Comparison of ENCODE assay signal across 12 cellular contexts in genomic region chr19:13011653-13012389, GRCh38. TPM values are rescaled to one million over a fixed set of nuclear protein-coding genes. Genes with fewer than 3 reads are reported as not detected.
A peak's percentile ranks its signal among the peaks of the same experiment; 100 is the strongest.
DNase-seq lines count a peak whose midpoint lies in the region; ATAC-seq and TF ChIP-seq lines count a peak whose summit lies in the region.
"Had no signal": no experiment of that assay in that cellular context is flagged by ENCODE, and none has a peak within 500 bp of the region (broad histone marks: within the 10 kb centered on the region; RNA-seq: fewer than 3 reads in every experiment).

No MANE protein-coding gene starts in this region.

- H3K9me3 ChIP-seq in stomach = no peaks in the 10 kb centered on the region

- POLR2A ChIA-PET in activated CD4-positive, alpha-beta T cell treated with anti-CD3 and anti-CD28 coated beads for 36 hours (lab: Charles Lee) = no interaction called here
- POLR2A ChIA-PET in activated CD8-positive, alpha-beta T cell treated with anti-CD3 and anti-CD28 coated beads, Interleukin-2, amount 10 ng/mL, durations not matched to agents 7 days and 5 days (lab: Charles Lee) = no interaction called here

- intact Hi-C loops in activated CD4-positive, alpha-beta T cell treated with anti-CD3 and anti-CD28 coated beads for 36 hours (cut with DNase I, micrococcal nuclease) = loop anchor here in 1 of 2 experiments (2.0 kb wide), 1 partner anchor 17 kb away; the partner anchor contains the start of gene NFIX
- intact Hi-C loops in stomach (cut with DNase I; ENCODE audit: low total_unique reads) = no loop called here

- peaks cover 0 to 55% (median 13%) of the 10 kb centered on the region in 3 donors for H3K27me3 ChIP-seq in stomach

- H3K36me3 ChIP-seq in stomach = no peaks in the 10 kb centered on the region

- WGBS in stomach, 5 donors = 59 to 84% (median 73%) methylated on average over 48 to 54 of the region's 54 CpGs

- no peak for ATAC-seq in activated CD4-positive, alpha-beta T cell treated with anti-CD3 and anti-CD28 coated beads for 36 hours
- ATAC-seq in activated CD8-positive, alpha-beta T cell treated with anti-CD3 and anti-CD28 coated beads, Interleukin-2, amount 10 ng/mL, durations not matched to agents 7 days and 5 days = no peak
- no peak for ATAC-seq in stimulated activated memory B cell treated with anti-CD40 and anti-IgM and Interleukin-4, amounts not matched to agents 10 μg/mL and 1 μg/mL and 100 μg/mL, for 72 hours

- TF ChIP-seq EP300 in stomach (IDR thresholded peaks at IDR 0.05) = no peak

- peaks cover 5% of the 10 kb centered on the region for H3K36me3 Mint-ChIP-seq in activated CD4-positive, alpha-beta T cell treated with anti-CD3 and anti-CD28 coated beads for 36 hours (ENCODE audit: low read depth)
- H3K36me3 Mint-ChIP-seq in activated CD8-positive, alpha-beta T cell treated with anti-CD3 and anti-CD28 coated beads, Interleukin-2, amount 10 ng/mL, durations not matched to agents 7 days and 5 days (ENCODE audit: low read depth) = peaks cover 2% of the 10 kb centered on the region
- H3K36me3 Mint-ChIP-seq in immature natural killer cell = no peaks in the 10 kb centered on the region
- no peaks in the 10 kb centered on the region for H3K36me3 Mint-ChIP-seq in stimulated activated memory B cell treated with anti-CD40 and anti-IgM and Interleukin-4, amounts not matched to agents 10 μg/mL and 1 μg/mL and 100 μg/mL, for 72 hours

- H3K4me3 ChIP-seq in stomach = peak overlapping the region in 1 of 4 donors; percentile 40

- no peak overlapping the region for H3K27ac Mint-ChIP-seq in activated CD4-positive, alpha-beta T cell treated with anti-CD3 and anti-CD28 coated beads for 36 hours
- H3K27ac Mint-ChIP-seq in activated CD8-positive, alpha-beta T cell treated with anti-CD3 and anti-CD28 coated beads, Interleukin-2, amount 10 ng/mL, durations not matched to agents 7 days and 5 days = peak overlapping the region; percentile 43
- H3K27ac Mint-ChIP-seq in immature natural killer cell = no peak overlapping the region
- no peak overlapping the region for H3K27ac Mint-ChIP-seq in stimulated activated memory B cell treated with anti-CD40 and anti-IgM and Interleukin-4, amounts not matched to agents 10 μg/mL and 1 μg/mL and 100 μg/mL, for 72 hours

- peak overlapping the region; percentile 55 to 94 (median 91) for H3K27ac ChIP-seq in stomach

- peaks cover 56% of the 10 kb centered on the region for H3K27me3 Mint-ChIP-seq in activated CD4-positive, alpha-beta T cell treated with anti-CD3 and anti-CD28 coated beads for 36 hours
- H3K27me3 Mint-ChIP-seq in activated CD8-positive, alpha-beta T cell treated with anti-CD3 and anti-CD28 coated beads, Interleukin-2, amount 10 ng/mL, durations not matched to agents 7 days and 5 days (ENCODE audit: low read depth) = peaks cover 69% of the 10 kb centered on the region
- peaks cover 49 to 71% (median 52%) of the 10 kb centered on the region in 3 donors for H3K27me3 Mint-ChIP-seq in immature natural killer cell (ENCODE audit: low read depth in 3 of 3)
- peaks cover 84% of the 10 kb centered on the region for H3K27me3 Mint-ChIP-seq in stimulated activated memory B cell treated with anti-CD40 and anti-IgM and Interleukin-4, amounts not matched to agents 10 μg/mL and 1 μg/mL and 100 μg/mL, for 72 hours

- no peak overlapping the region for H3K4me3 Mint-ChIP-seq in activated CD4-positive, alpha-beta T cell treated with anti-CD3 and anti-CD28 coated beads for 36 hours
- H3K4me3 Mint-ChIP-seq in activated CD8-positive, alpha-beta T cell treated with anti-CD3 and anti-CD28 coated beads, Interleukin-2, amount 10 ng/mL, durations not matched to agents 7 days and 5 days = no peak overlapping the region
- H3K4me3 Mint-ChIP-seq in immature natural killer cell = peak overlapping the region in 4 of 5 donors; percentile 17 to 40 (median 28)
- no peak overlapping the region for H3K4me3 Mint-ChIP-seq in stimulated activated memory B cell treated with anti-CD40 and anti-IgM and Interleukin-4, amounts not matched to agents 10 μg/mL and 1 μg/mL and 100 μg/mL, for 72 hours

- no peak for TF ChIP-seq CTCF in stomach (IDR thresholded peaks at IDR 0.05)

- H3K4me1 Mint-ChIP-seq in activated CD4-positive, alpha-beta T cell treated with anti-CD3 and anti-CD28 coated beads for 36 hours = peaks cover 22% of the 10 kb centered on the region
- peaks cover 21% of the 10 kb centered on the region for H3K4me1 Mint-ChIP-seq in activated CD8-positive, alpha-beta T cell treated with anti-CD3 and anti-CD28 coated beads, Interleukin-2, amount 10 ng/mL, durations not matched to agents 7 days and 5 days (ENCODE audit: low read depth)
- H3K4me1 Mint-ChIP-seq in immature natural killer cell = peaks cover 24 to 27% of the 10 kb centered on the region in 2 donors
- peaks cover 36% of the 10 kb centered on the region for H3K4me1 Mint-ChIP-seq in stimulated activated memory B cell treated with anti-CD40 and anti-IgM and Interleukin-4, amounts not matched to agents 10 μg/mL and 1 μg/mL and 100 μg/mL, for 72 hours

- DNase-seq in activated CD4-positive, alpha-beta T cell treated with anti-CD3 and anti-CD28 coated beads for 36 hours = peak; percentile 63
- no peak for DNase-seq in activated CD4-positive, alpha-beta T cell treated with anti-CD3 and anti-CD28 coated beads for 1 hour
- DNase-seq in activated CD8-positive, alpha-beta T cell treated with anti-CD3 and anti-CD28 coated beads, Interleukin-2, amount 10 ng/mL, durations not matched to agents 7 days and 5 days = no peak
- no peak for DNase-seq in immature natural killer cell
- DNase-seq in stomach = no peak
- no peak for DNase-seq in NCI-H2196 (lab: John Stamatoyannopoulos, UW; ENCODE audit: unreplicated experiment)
- DNase-seq in SIG-M5 (lab: John Stamatoyannopoulos, UW) = no peak
- DNase-seq: 8988T, NCI-H1694, OCI-M1 had no signal

- no peaks in the 10 kb centered on the region for H3K9me3 Mint-ChIP-seq in activated CD4-positive, alpha-beta T cell treated with anti-CD3 and anti-CD28 coated beads for 36 hours (ENCODE audit: low read depth)
- H3K9me3 Mint-ChIP-seq in activated CD8-positive, alpha-beta T cell treated with anti-CD3 and anti-CD28 coated beads, Interleukin-2, amount 10 ng/mL, durations not matched to agents 7 days and 5 days (ENCODE audit: insufficient read depth) = no peaks in the 10 kb centered on the region
- H3K9me3 Mint-ChIP-seq in immature natural killer cell = peaks cover 0 to 12% (median 0%) of the 10 kb centered on the region in 6 donors
- H3K9me3 Mint-ChIP-seq in stimulated activated memory B cell treated with anti-CD40 and anti-IgM and Interleukin-4, amounts not matched to agents 10 μg/mL and 1 μg/mL and 100 μg/mL, for 72 hours = no peaks in the 10 kb centered on the region

- CTCF ChIA-PET in activated CD4-positive, alpha-beta T cell treated with anti-CD3 and anti-CD28 coated beads for 36 hours (lab: Charles Lee) = interaction anchor here (0.5 to 2.4 kb wide), 4 partner anchors 22 to 1065 kb away, joined by 3 to 10 read pairs (median 4); no protein-coding TSS in a partner anchor
- CTCF ChIA-PET in activated CD8-positive, alpha-beta T cell treated with anti-CD3 and anti-CD28 coated beads, Interleukin-2, amount 10 ng/mL, durations not matched to agents 7 days and 5 days (lab: Charles Lee) = interaction anchor here (1.2 to 1.5 kb wide), 2 partner anchors 17 to 46 kb away, joined by 3 to 4 read pairs; no protein-coding TSS in a partner anchor

- TF ChIP-seq POLR2A in stomach (IDR thresholded peaks at IDR 0.05) = no peak

- H3K4me1 ChIP-seq in stomach = peaks cover 94 to 100% (median 99%) of the 10 kb centered on the region in 4 donors

RNA-seq across cellular contexts. Expression of gene NFIX, which starts 16.5 kb away (rescaled TPM):
- 1 to 10 TPM; 4.3 to 4.8 TPM for total RNA-seq in activated CD4-positive, alpha-beta T cell treated with anti-CD3 and anti-CD28 coated beads for 36 hours
- total RNA-seq in activated CD8-positive, alpha-beta T cell treated with anti-CD3 and anti-CD28 coated beads, Interleukin-2, amount 10 ng/mL, durations not matched to agents 7 days and 5 days = 1 to 10 TPM in 1 of 2 experiments, under 1 TPM in 1; 0.40 to 1.4 TPM
- polyA plus RNA-seq in immature natural killer cell (under 1 TPM in 1 of 3 donors, not detected in 2; 0.49 TPM), stomach (10 to 100 TPM; 11.5 to 45.0 (median 30.2) TPM)
- total RNA-seq in stomach = 100 to 1,000 TPM in 1 of 5 donors, 10 to 100 TPM in 4; 14.0 to 183 (median 63.3) TPM

RNA-seq across cellular contexts. Expression of gene DAND5, which starts 42.4 kb away (rescaled TPM):
- total RNA-seq in activated CD4-positive, alpha-beta T cell treated with anti-CD3 and anti-CD28 coated beads for 36 hours = under 1 TPM; 0.21 to 0.25 TPM
- total RNA-seq in activated CD8-positive, alpha-beta T cell treated with anti-CD3 and anti-CD28 coated beads, Interleukin-2, amount 10 ng/mL, durations not matched to agents 7 days and 5 days = under 1 TPM; 0.21 to 0.34 TPM
- not detected for polyA plus RNA-seq in immature natural killer cell
- under 1 TPM in 1 of 5 donors, not detected in 4; 0.58 TPM for total RNA-seq in stomach
- polyA plus RNA-seq in stomach = under 1 TPM in 2 of 3 donors, not detected in 1; 0.12 to 0.13 TPM
- total RNA-seq: HT-29 had no signal

RNA-seq across cellular contexts. Expression of gene GADD45GIP1, which starts 54.8 kb away (rescaled TPM):
- 10 to 100 TPM; 31.1 to 36.3 TPM for total RNA-seq in activated CD4-positive, alpha-beta T cell treated with anti-CD3 and anti-CD28 coated beads for 36 hours
- total RNA-seq in activated CD8-positive, alpha-beta T cell treated with anti-CD3 and anti-CD28 coated beads, Interleukin-2, amount 10 ng/mL, durations not matched to agents 7 days and 5 days = 10 to 100 TPM; 23.4 to 25.4 TPM
- polyA plus RNA-seq in immature natural killer cell = 10 to 100 TPM; 37.4 to 69.1 (median 56.8) TPM
- 10 to 100 TPM in 4 of 5 donors, 1 to 10 TPM in 1; 1.8 to 93.3 (median 25.9) TPM for total RNA-seq in stomach
- polyA plus RNA-seq in stomach = 10 to 100 TPM; 59.0 to 75.4 (median 61.8) TPM

Comparison
In these comparisons a context has a peak if more than half of its experiments do, and no peak if none do; other contexts are left out.
1. H3K4me3 Mint-ChIP-seq: peak in immature natural killer cell (4 of 5); none in activated CD4-positive, alpha-beta T cell treated with anti-CD3 and anti-CD28 coated beads for 36 hours (single experiment), activated CD8-positive, alpha-beta T cell treated with anti-CD3 and anti-CD28 coated beads, Interleukin-2, amount 10 ng/mL, durations not matched to agents 7 days and 5 days (single experiment) and stimulated activated memory B cell treated with anti-CD40 and anti-IgM and Interleukin-4, amounts not matched to agents 10 μg/mL and 1 μg/mL and 100 μg/mL, for 72 hours (single experiment).